Comparison of ENCODE assay signal across 18 cellular contexts in the genomic region with DNA sequence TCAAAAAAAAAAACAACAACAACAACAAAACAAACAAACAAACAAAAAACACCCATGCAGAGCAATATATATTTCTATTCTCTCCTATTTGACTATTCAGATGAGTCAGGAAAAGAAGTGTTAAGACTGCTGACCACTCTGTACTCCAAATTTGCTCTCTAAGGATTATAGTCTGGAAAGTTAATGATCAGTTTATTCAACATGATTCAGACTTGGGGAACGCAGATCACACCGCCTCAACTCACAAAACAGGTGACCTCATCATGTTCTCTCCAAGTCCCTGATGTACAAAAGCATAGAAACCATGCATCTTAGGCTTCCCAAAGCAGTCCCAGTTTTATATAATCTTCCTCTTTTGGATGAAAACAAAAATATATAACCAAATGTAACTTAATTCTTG. TPM values are rescaled to one million over a fixed set of nuclear protein-coding genes. Genes with fewer than 3 reads are reported as not detected.
DNase-seq lines count a peak whose midpoint lies in the region; ATAC-seq and TF ChIP-seq lines count a peak whose summit lies in the region.
"Had no signal": no experiment of that assay in that cellular context is flagged by ENCODE, and none has a peak within 500 bp of the region (broad histone marks: within the 10 kb centered on the region; RNA-seq: fewer than 3 reads in every experiment).

No MANE protein-coding gene starts in this region.

- no peak overlapping the region for H3K4me3 Mint-ChIP-seq in activated CD4-positive, alpha-beta T cell treated with anti-CD3 and anti-CD28 coated beads, Interleukin-2, amount 10 ng/mL, durations not matched to agents 7 days and 5 days
- H3K4me3 Mint-ChIP-seq: activated naive CD8-positive, alpha-beta T cell; CD8-positive, alpha-beta memory T cell; central memory CD8-positive, alpha-beta T cell; naive B cell had no signal

- POLR2A ChIA-PET in activated CD4-positive, alpha-beta T cell treated with anti-CD3 and anti-CD28 coated beads, Interleukin-2, amount 10 ng/mL, durations not matched to agents 7 days and 5 days (lab: Charles Lee) = no interaction called here

- ATAC-seq in GM21381 (IDR thresholded peaks at IDR 0.05; ENCODE audit: unreplicated experiment) = no peak

- DNase-seq in A172 (ENCODE audit: low spot score) = peak; percentile 92
- peak; percentile 80 for DNase-seq in HT1080 (ENCODE audit: low read depth)
- DNase-seq in astrocyte of the hippocampus (ENCODE audit: low read depth, low spot score) = peak; percentile 85
- DNase-seq in foreskin fibroblast = peak; percentile 20 to 49
- DNase-seq in activated CD4-positive, alpha-beta T cell treated with anti-CD3 and anti-CD28 coated beads, Interleukin-2, amount 10 ng/mL, durations not matched to agents 7 days and 5 days = no peak
- no peak for DNase-seq in suprapubic skin (ENCODE audit: low spot score in 2 of 2)
- no peak for DNase-seq in colonic mucosa
- DNase-seq: activated CD4-positive, alpha-beta T cell treated with anti-CD3 and anti-CD28 coated beads for 48 hours; activated T-cell treated with anti-CD3 and anti-CD28 coated beads for 4 hours; CD8-positive, alpha-beta memory T cell; hypothalamus; naive B cell; NCI-H748 treated with DMSO at 0.1 percent for 48 hours; RPMI8226 had no signal

- no peak for TF ChIP-seq POLR2A in suprapubic skin (IDR thresholded peaks at IDR 0.05)

- H3K4me3 ChIP-seq in foreskin fibroblast (ENCODE audit: low read depth in 1 of 2, low read length in 2 of 2) (no peak overlapping the region), suprapubic skin (no peak overlapping the region), colonic mucosa (no peak overlapping the region)

- H3K9me3 Mint-ChIP-seq in activated CD4-positive, alpha-beta T cell treated with anti-CD3 and anti-CD28 coated beads, Interleukin-2, amount 10 ng/mL, durations not matched to agents 7 days and 5 days = no peaks in the 10 kb centered on the region
- H3K9me3 Mint-ChIP-seq: central memory CD8-positive, alpha-beta T cell had no signal

- H3K27me3 Mint-ChIP-seq in activated CD4-positive, alpha-beta T cell treated with anti-CD3 and anti-CD28 coated beads, Interleukin-2, amount 10 ng/mL, durations not matched to agents 7 days and 5 days = peaks cover 2% of the 10 kb centered on the region
- H3K27me3 Mint-ChIP-seq: activated naive CD8-positive, alpha-beta T cell; progenitor cell of endocrine pancreas had no signal

- H3K9me3 ChIP-seq in suprapubic skin (no peaks in the 10 kb centered on the region), colonic mucosa (no peaks in the 10 kb centered on the region)

- TF ChIP-seq EP300 in suprapubic skin (IDR thresholded peaks at IDR 0.05) = no peak

- H3K9ac ChIP-seq in colonic mucosa (ENCODE audit: low read depth in 2 of 2, low read length in 2 of 2) = no peak overlapping the region

- H3K4me1 ChIP-seq in suprapubic skin (peaks cover 14% of the 10 kb centered on the region), colonic mucosa (no peaks in the 10 kb centered on the region)

- H3K27me3 ChIP-seq in suprapubic skin = no peaks in the 10 kb centered on the region
- H3K27me3 ChIP-seq in colonic mucosa = no peaks in the 10 kb centered on the region

- CTCF ChIA-PET in activated CD4-positive, alpha-beta T cell treated with anti-CD3 and anti-CD28 coated beads, Interleukin-2, amount 10 ng/mL, durations not matched to agents 7 days and 5 days (lab: Charles Lee) = no interaction called here

- H3K36me3 Mint-ChIP-seq in activated CD4-positive, alpha-beta T cell treated with anti-CD3 and anti-CD28 coated beads, Interleukin-2, amount 10 ng/mL, durations not matched to agents 7 days and 5 days (ENCODE audit: low read depth) = no peaks in the 10 kb centered on the region
- H3K36me3 Mint-ChIP-seq: activated naive CD8-positive, alpha-beta T cell; CD8-positive, alpha-beta memory T cell had no signal

- 100% methylated on average over 2 of the region's 2 CpGs for WGBS in suprapubic skin

- peaks cover 8% of the 10 kb centered on the region for H3K4me1 Mint-ChIP-seq in activated CD4-positive, alpha-beta T cell treated with anti-CD3 and anti-CD28 coated beads, Interleukin-2, amount 10 ng/mL, durations not matched to agents 7 days and 5 days

- TF ChIP-seq CTCF in foreskin fibroblast (IDR thresholded peaks at IDR 0.05; ENCODE audit: low read depth, low read length) (no peak), suprapubic skin (IDR thresholded peaks at IDR 0.05) (no peak), colonic mucosa (IDR thresholded peaks at IDR 0.05) (no peak)

- H3K36me3 ChIP-seq in suprapubic skin (no peaks in the 10 kb centered on the region), colonic mucosa (no peaks in the 10 kb centered on the region)

- no peak overlapping the region for H3K27ac Mint-ChIP-seq in activated CD4-positive, alpha-beta T cell treated with anti-CD3 and anti-CD28 coated beads, Interleukin-2, amount 10 ng/mL, durations not matched to agents 7 days and 5 days
- H3K27ac Mint-ChIP-seq: naive B cell, progenitor cell of endocrine pancreas had no signal

- H3K27ac ChIP-seq in suprapubic skin (no peak overlapping the region), colonic mucosa (no peak overlapping the region)

- intact Hi-C loops in colonic mucosa (cut with DNase I) = no loop called here

RNA-seq across cellular contexts. Expression of a gene that starts 51.9 kb away (rescaled TPM):
- 55.8 and 58.1 TPM in 2 replicates for total RNA-seq in A172 (2014; rRNA removed; shearing (Covaris generic))
- total RNA-seq in HT1080 (2014; rRNA removed; shearing (Covaris generic)) = 46.7 and 56.4 TPM in 2 replicates
- 30.9 and 42.1 TPM in 2 replicates for polyA plus RNA-seq in HT1080 (2015; cell fraction: cytosol; rRNA removed)
- 259 and 264 TPM in 2 replicates for polyA plus RNA-seq in HT1080 (2015; cell fraction: nucleus; rRNA removed)
- 100 to 1,000 TPM; 208 to 259 TPM for total RNA-seq in activated CD4-positive, alpha-beta T cell treated with anti-CD3 and anti-CD28 coated beads, Interleukin-2, amount 10 ng/mL, durations not matched to agents 7 days and 5 days
- 100 to 1,000 TPM in 2 of 4 donors, 10 to 100 TPM in 2; 96.1 to 181 (median 104) TPM for total RNA-seq in suprapubic skin
- total RNA-seq in colonic mucosa = 100 to 1,000 TPM; 136 to 142 TPM

Comparison
In these comparisons a context has a peak if more than half of its experiments do, and no peak if none do; other contexts are left out.
1. DNase-seq: peak in A172 (single experiment), HT1080 (single experiment), astrocyte of the hippocampus (single experiment) and foreskin fibroblast (2 of 2); none in activated CD4-positive, alpha-beta T cell treated with anti-CD3 and anti-CD28 coated beads, Interleukin-2, amount 10 ng/mL, durations not matched to agents 7 days and 5 days (single experiment), suprapubic skin (0 of 2) and colonic mucosa (single experiment).